ENCODE assay signal across 12 cellular contexts in the genomic region with DNA sequence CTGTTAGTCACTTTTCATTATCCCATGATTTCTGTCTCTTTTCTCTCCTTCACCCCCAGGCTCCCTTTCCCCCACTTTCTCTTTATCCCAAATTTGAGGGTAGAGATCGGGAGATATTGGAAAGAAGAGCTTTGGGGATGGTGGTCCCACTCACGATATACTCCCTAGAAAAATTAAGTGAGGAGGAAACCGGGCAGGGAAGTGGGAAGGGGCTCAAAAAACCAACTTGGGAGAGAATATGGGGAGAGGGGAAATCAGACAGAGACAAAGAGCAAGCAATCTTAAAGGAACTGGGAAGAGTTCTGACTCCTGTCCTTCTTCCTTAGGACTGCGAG. TPM values are rescaled to one million over a fixed set of nuclear protein-coding genes. Genes with fewer than 3 reads are reported as not detected.
DNase-seq lines count a peak whose midpoint lies in the region; ATAC-seq, FAIRE-seq and TF ChIP-seq lines count a peak whose summit lies in the region.
"Had no signal": no experiment of that assay in that cellular context is flagged by ENCODE, and none has a peak within 500 bp of the region (broad histone marks: within the 10 kb centered on the region; RNA-seq: fewer than 3 reads in every experiment).

No MANE protein-coding gene starts in this region.

- FAIRE-seq in urothelium cell line (lab: Jason Lieb, UNC) = no peak

- H3K27me3 ChIP-seq in right atrium auricular region = no peaks in the 10 kb centered on the region
- no peaks in the 10 kb centered on the region for H3K27me3 ChIP-seq in naive thymus-derived CD4-positive, alpha-beta T cell (ENCODE audit: control insufficient read depth in 2 of 2, insufficient read depth in 2 of 2, low read length in 2 of 2)
- H3K27me3 ChIP-seq in aorta (ENCODE audit: control insufficient read depth in 1 of 2, insufficient read depth in 2 of 2, low read length in 1 of 2) = no peaks in the 10 kb centered on the region

- intact Hi-C loops in cardiac septum (cut with DNase I) (no loop called here), aorta (cut with DNase I) (loop anchor here (5.0 kb wide), 2 partner anchors 39 to 49 kb away; a partner anchor contains a TSS)
- intact Hi-C loops in naive thymus-derived CD4-positive, alpha-beta T cell (cut with micrococcal nuclease) = no loop called here

- H3K9me3 ChIP-seq in right atrium auricular region (no peaks in the 10 kb centered on the region), aorta (ENCODE audit: control insufficient read depth, low read length) (no peaks in the 10 kb centered on the region)
- H3K9me3 ChIP-seq in naive thymus-derived CD4-positive, alpha-beta T cell (ENCODE audit: control insufficient read depth in 2 of 3, low read length in 3 of 3) = no peaks in the 10 kb centered on the region

- peak overlapping the region; percentile 75 for H3K4me3 Mint-ChIP-seq in central memory CD8-positive, alpha-beta T cell
- H3K4me3 Mint-ChIP-seq in naive thymus-derived CD4-positive, alpha-beta T cell = peak overlapping the region; percentile 65 to 89 (median 74)

- H3K27me3 Mint-ChIP-seq in central memory CD8-positive, alpha-beta T cell = no peaks in the 10 kb centered on the region
- H3K27me3 Mint-ChIP-seq in naive thymus-derived CD4-positive, alpha-beta T cell = peaks cover 0 to 16% (median 0%) of the 10 kb centered on the region in 5 donors

- CTCF ChIA-PET in naive thymus-derived CD4-positive, alpha-beta T cell (lab: Charles Lee) = no interaction called here

- no peak overlapping the region for H3K27ac Mint-ChIP-seq in central memory CD8-positive, alpha-beta T cell (ENCODE audit: low read depth)
- peak overlapping the region in 7 of 9 donors; percentile 45 to 81 (median 66) for H3K27ac Mint-ChIP-seq in naive thymus-derived CD4-positive, alpha-beta T cell

- no peak for TF ChIP-seq CTCF in right atrium auricular region (IDR thresholded peaks at IDR 0.05)

- H3K9me3 Mint-ChIP-seq in central memory CD8-positive, alpha-beta T cell = no peaks in the 10 kb centered on the region
- H3K9me3 Mint-ChIP-seq in naive thymus-derived CD4-positive, alpha-beta T cell = no peaks in the 10 kb centered on the region

- WGBS in aorta, 2 donors = 47 to 59% methylated on average over 4 of the region's 4 CpGs

- no peaks in the 10 kb centered on the region for H3K4me1 Mint-ChIP-seq in central memory CD8-positive, alpha-beta T cell
- H3K4me1 Mint-ChIP-seq in naive thymus-derived CD4-positive, alpha-beta T cell = peaks cover 5 to 11% (median 7%) of the 10 kb centered on the region in 7 donors

- no peak for ATAC-seq in central memory CD8-positive, alpha-beta T cell (replicated peaks; ENCODE audit: extremely low read depth, poor library complexity, severe bottlenecking)
- ATAC-seq in naive thymus-derived CD4-positive, alpha-beta T cell = no peak
- no peak for ATAC-seq in aorta (ENCODE audit: low FRiP score)

- peak overlapping the region; percentile 72 to 79 for H3K27ac ChIP-seq in right atrium auricular region
- no peak overlapping the region for H3K27ac ChIP-seq in naive thymus-derived CD4-positive, alpha-beta T cell (ENCODE audit: low read depth, low read length)
- peak overlapping the region; percentile 14 to 70 for H3K27ac ChIP-seq in aorta (ENCODE audit: low read depth in 1 of 2, low read length in 2 of 2)

- peak overlapping the region in 1 of 2 donors; percentile 55 for H3K4me3 ChIP-seq in right atrium auricular region
- no peak overlapping the region for H3K4me3 ChIP-seq in naive thymus-derived CD4-positive, alpha-beta T cell (ENCODE audit: low read length)
- H3K4me3 ChIP-seq in aorta (ENCODE audit: low read length in 2 of 2) = no peak overlapping the region

- H3K36me3 ChIP-seq in right atrium auricular region (no peaks in the 10 kb centered on the region), aorta (ENCODE audit: control insufficient read depth in 1 of 2, insufficient read depth in 2 of 2, low read length in 1 of 2) (no peaks in the 10 kb centered on the region)
- no peaks in the 10 kb centered on the region for H3K36me3 ChIP-seq in naive thymus-derived CD4-positive, alpha-beta T cell (ENCODE audit: control insufficient read depth in 2 of 3, insufficient read depth in 3 of 3, low read length in 3 of 3)

- DNase-seq in right atrium auricular region (ENCODE audit: low spot score) (no peak), cardiac septum (ENCODE audit: low spot score) (no peak), aorta (no peak), HuH-7.5 (ENCODE audit: low spot score) (no peak), urothelium cell line (ENCODE audit: low spot score) (no peak), NCI-H524 treated with DMSO at 0.1 percent for 48 hours (lab: John Stamatoyannopoulos, UW) (no peak)
- DNase-seq in central memory CD8-positive, alpha-beta T cell (ENCODE audit: low spot score in 2 of 2) = no peak
- no peak for DNase-seq in naive thymus-derived CD4-positive, alpha-beta T cell
- DNase-seq: COR-L47, hippocampal formation, NCI-H446 treated with DMSO at 0.1 percent for 48 hours had no signal

- H3K4me1 ChIP-seq in right atrium auricular region = peaks cover 0 to 20% of the 10 kb centered on the region in 2 donors
- H3K4me1 ChIP-seq in naive thymus-derived CD4-positive, alpha-beta T cell (ENCODE audit: control insufficient read depth in 2 of 2, insufficient read depth in 2 of 2, low read length in 2 of 2) = peaks cover 0 to 26% of the 10 kb centered on the region in 2 donors
- peaks cover 0 to 4% of the 10 kb centered on the region in 2 donors for H3K4me1 ChIP-seq in aorta (ENCODE audit: control insufficient read depth in 1 of 2, insufficient read depth in 2 of 2, low read length in 2 of 2)
- H3K4me1 ChIP-seq: parathyroid adenoma had no signal

- H3K36me3 Mint-ChIP-seq in central memory CD8-positive, alpha-beta T cell (ENCODE audit: insufficient read depth) = peaks cover 2% of the 10 kb centered on the region
- peaks cover 0 to 3% (median 0%) of the 10 kb centered on the region in 5 donors for H3K36me3 Mint-ChIP-seq in naive thymus-derived CD4-positive, alpha-beta T cell

- POLR2A ChIA-PET in naive thymus-derived CD4-positive, alpha-beta T cell (lab: Charles Lee) = interaction anchor here (0.7 to 2.4 kb wide), 10 partner anchors 8 to 215 kb away, joined by 3 to 10 read pairs (median 4); a partner anchor contains a TSS

RNA-seq across cellular contexts. Expression of a gene that starts 0.9 kb away (rescaled TPM):
- total RNA-seq in right atrium auricular region (10 to 100 TPM in 1 of 2 donors, 1 to 10 TPM in 1; 9.3 to 23.0 TPM), cardiac septum (9.2 TPM), aorta (10 to 100 TPM; 60.8 to 64.4 TPM)
- total RNA-seq in naive thymus-derived CD4-positive, alpha-beta T cell = 10 to 100 TPM in 3 of 5 experiments, 1 to 10 TPM in 1, under 1 TPM in 1; 0.48 to 12.5 (median 10.9) TPM
- polyA plus RNA-seq in naive thymus-derived CD4-positive, alpha-beta T cell = 1 to 10 TPM; 2.7 to 4.8 TPM
- polyA plus RNA-seq in aorta = 10 to 100 TPM in 1 of 2 donors, 1 to 10 TPM in 1; 1.4 to 12.4 TPM

RNA-seq across cellular contexts. Expression of a gene that starts 26.6 kb away (rescaled TPM):
- total RNA-seq in right atrium auricular region (10 to 100 TPM; 30.8 to 97.8 TPM), cardiac septum (39.5 TPM), aorta (10 to 100 TPM; 27.5 to 30.1 TPM)
- total RNA-seq in naive thymus-derived CD4-positive, alpha-beta T cell = 10 to 100 TPM in 4 of 5 experiments, 1 to 10 TPM in 1; 10.0 to 70.3 (median 26.4) TPM
- 10 to 100 TPM; 21.6 to 33.4 TPM for polyA plus RNA-seq in naive thymus-derived CD4-positive, alpha-beta T cell
- 10 to 100 TPM; 19.3 to 22.8 TPM for polyA plus RNA-seq in aorta

RNA-seq across cellular contexts. Expression of a gene that starts 37.3 kb away (rescaled TPM):
- total RNA-seq in right atrium auricular region = 10 to 100 TPM; 48.8 to 83.1 TPM
- 72.0 TPM for total RNA-seq in cardiac septum
- total RNA-seq in naive thymus-derived CD4-positive, alpha-beta T cell = 100 to 1,000 TPM in 3 of 5 experiments, 10 to 100 TPM in 2; 49.9 to 160 (median 134) TPM
- polyA plus RNA-seq in naive thymus-derived CD4-positive, alpha-beta T cell = 100 to 1,000 TPM in 1 of 2 donors, 10 to 100 TPM in 1; 91.6 to 116 TPM
- total RNA-seq in aorta = 100 to 1,000 TPM in 1 of 2 donors, 10 to 100 TPM in 1; 79.5 to 125 TPM
- 10 to 100 TPM; 26.8 to 38.0 TPM for polyA plus RNA-seq in aorta

RNA-seq across cellular contexts. Expression of a gene that starts 44.5 kb away (rescaled TPM):
- total RNA-seq in right atrium auricular region (10 to 100 TPM; 26.6 to 54.0 TPM), cardiac septum (126 TPM), aorta (100 to 1,000 TPM in 1 of 2 donors, 10 to 100 TPM in 1; 79.2 to 108 TPM)
- 100 to 1,000 TPM; 116 to 135 (median 128) TPM for total RNA-seq in naive thymus-derived CD4-positive, alpha-beta T cell
- polyA plus RNA-seq in naive thymus-derived CD4-positive, alpha-beta T cell = 100 to 1,000 TPM; 210 to 247 TPM
- 100 to 1,000 TPM in 1 of 2 donors, 10 to 100 TPM in 1; 55.0 to 119 TPM for polyA plus RNA-seq in aorta

RNA-seq across cellular contexts. Expression of a gene that starts 53.0 kb away (rescaled TPM):
- total RNA-seq in right atrium auricular region (100 to 1,000 TPM; 142 to 193 TPM), cardiac septum (229 TPM), aorta (100 to 1,000 TPM; 336 to 562 TPM)
- total RNA-seq in naive thymus-derived CD4-positive, alpha-beta T cell = 100 to 1,000 TPM in 1 of 5 experiments, 10 to 100 TPM in 4; 34.4 to 165 (median 89.6) TPM
- 10 to 100 TPM; 67.8 to 79.7 TPM for polyA plus RNA-seq in naive thymus-derived CD4-positive, alpha-beta T cell
- 100 to 1,000 TPM; 287 to 526 TPM for polyA plus RNA-seq in aorta

Comparison
In these comparisons a context has a peak if more than half of its experiments do, and no peak if none do; other contexts are left out.
1. intact Hi-C loops: an anchor here in aorta (5.0 kb wide); none called in cardiac septum and naive thymus-derived CD4-positive, alpha-beta T cell.